Comparison of ENCODE assay signal across 15 cellular contexts in the genomic region with DNA sequence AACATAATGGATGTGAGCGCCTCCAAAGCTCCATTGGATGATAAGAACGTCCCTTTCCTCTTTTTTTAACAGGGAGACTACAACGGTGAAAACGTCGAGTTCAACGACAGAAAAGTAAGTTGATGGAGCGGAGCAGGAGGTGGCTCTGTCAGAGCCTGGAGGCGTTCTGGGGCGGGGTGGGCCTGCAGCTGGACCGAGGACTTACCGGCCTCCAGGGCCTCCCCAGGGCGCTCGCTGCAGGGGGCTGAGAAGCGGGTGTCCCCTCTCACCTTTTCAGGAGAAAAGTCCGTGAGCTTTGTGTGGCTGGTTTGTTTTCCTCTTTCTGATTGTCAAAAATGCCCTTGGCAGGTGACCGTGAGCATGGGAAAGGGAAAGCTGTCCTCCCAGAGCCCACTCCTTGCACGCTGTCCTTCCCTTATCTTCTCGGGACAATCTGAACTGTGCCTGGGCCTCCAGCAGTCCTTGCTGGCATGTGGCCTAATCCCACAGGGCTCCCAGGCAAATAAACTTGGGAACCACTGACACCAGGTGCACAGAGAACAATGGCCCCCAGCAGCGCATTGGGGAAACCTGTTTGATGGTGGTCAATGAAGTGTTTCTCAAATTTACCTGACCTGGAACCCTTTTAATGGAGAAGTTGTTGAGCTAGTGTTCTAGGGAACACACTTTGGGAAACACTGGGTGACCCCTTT. TPM values are rescaled to one million over a fixed set of nuclear protein-coding genes. Genes with fewer than 3 reads are reported as not detected.
"Had no signal": no experiment of that assay in that cellular context is flagged by ENCODE, and none has a peak within 500 bp of the region (broad histone marks: within the 10 kb centered on the region; RNA-seq: fewer than 3 reads in every experiment).

No MANE protein-coding gene starts in this region.

- H3K4me1 ChIP-seq: gastroesophageal sphincter, uterus had no signal

- H3K27ac Mint-ChIP-seq: naive thymus-derived CD4-positive, alpha-beta T cell; stimulated activated naive B cell treated with anti-CD40 and anti-IgM and Interleukin-4, amounts not matched to agents 10 μg/mL and 1 μg/mL and 100 μg/mL, for 72 hours had no signal

- H3K4me3 Mint-ChIP-seq: naive thymus-derived CD4-positive, alpha-beta T cell; stimulated activated naive B cell treated with anti-CD40 and anti-IgM and Interleukin-4, amounts not matched to agents 10 μg/mL and 1 μg/mL and 100 μg/mL, for 72 hours had no signal

- H3K9me3 ChIP-seq: gastroesophageal sphincter, heart right ventricle, neutrophil, tibial artery, uterus had no signal

- H3K36me3 Mint-ChIP-seq: naive thymus-derived CD4-positive, alpha-beta T cell; stimulated activated naive B cell treated with anti-CD40 and anti-IgM and Interleukin-4, amounts not matched to agents 10 μg/mL and 1 μg/mL and 100 μg/mL, for 72 hours had no signal

- H3K36me3 ChIP-seq: gastroesophageal sphincter, neutrophil, uterus had no signal

- ATAC-seq: gastroesophageal sphincter; naive thymus-derived CD4-positive, alpha-beta T cell; stimulated activated naive B cell treated with anti-CD40 and anti-IgM and Interleukin-4, amounts not matched to agents 10 μg/mL and 1 μg/mL and 100 μg/mL, for 72 hours had no signal

- H3K4me3 ChIP-seq: gastroesophageal sphincter, heart right ventricle, tibial artery, uterus had no signal

- H3K27ac ChIP-seq: neutrophil, tibial artery had no signal

- H3K27me3 ChIP-seq: heart right ventricle, tibial artery, uterus had no signal

- DNase-seq: activated CD4-positive, CD25-positive, alpha-beta regulatory T cell treated with anti-CD3 and anti-CD28 coated beads, Interleukin-2, amount 50 U/mL, for 72 hours; activated naive CD4-positive, alpha-beta T cell; naive thymus-derived CD4-positive, alpha-beta T cell; retina; stimulated activated CD4-positive, alpha-beta T cell treated with anti-CD3 and anti-CD28 coated beads, Interleukin-4, amount 100 ng/mL, for 1 hour; stimulated activated naive B cell treated with anti-CD40 and anti-IgM and Interleukin-4, amounts not matched to agents 10 μg/mL and 1 μg/mL and 100 μg/mL, for 72 hours; T-helper 2 cell; tibial artery; uterus had no signal

RNA-seq across cellular contexts. Expression of a gene that starts 38.4 kb away (rescaled TPM):
- total RNA-seq: activated CD8-positive, alpha-beta memory T cell treated with anti-CD3 and anti-CD28 coated beads for 36 hours; lung microvascular endothelial cell; mononuclear cell; naive thymus-derived CD4-positive, alpha-beta T cell had no signal
- polyA plus RNA-seq: naive thymus-derived CD4-positive, alpha-beta T cell had no signal
